Comparison of ENCODE assay signal across 12 cellular contexts in genomic region chr5:151215546-151215880, GRCh38. TPM values are rescaled to one million over a fixed set of nuclear protein-coding genes. Genes with fewer than 3 reads are reported as not detected.
A peak's percentile ranks its signal among the peaks of the same experiment; 100 is the strongest.
DNase-seq lines count a peak whose midpoint lies in the region; ATAC-seq and TF ChIP-seq lines count a peak whose summit lies in the region.
"Had no signal": no experiment of that assay in that cellular context is flagged by ENCODE, and none has a peak within 500 bp of the region (broad histone marks: within the 10 kb centered on the region; RNA-seq: fewer than 3 reads in every experiment).

No MANE protein-coding gene starts in this region.

- H3K36me3 Mint-ChIP-seq in activated CD4-positive, alpha-beta T cell treated with anti-CD3 and anti-CD28 coated beads, Interleukin-2, amount 10 ng/mL, durations not matched to agents 7 days and 5 days (ENCODE audit: low read depth) = peaks cover 81% of the 10 kb centered on the region
- peaks cover 7 to 20% (median 16%) of the 10 kb centered on the region in 3 donors for H3K36me3 Mint-ChIP-seq in immature natural killer cell
- H3K36me3 Mint-ChIP-seq in stimulated activated memory B cell treated with anti-CD40 and anti-IgM and Interleukin-4, amounts not matched to agents 10 μg/mL and 1 μg/mL and 100 μg/mL, for 72 hours = peaks cover 44% of the 10 kb centered on the region

- H3K4me3 ChIP-seq in Peyer's patch = no peak overlapping the region
- H3K4me3 ChIP-seq: HAP-1, MG63 had no signal

- no peak for DNase-seq in activated CD4-positive, alpha-beta T cell treated with anti-CD3 and anti-CD28 coated beads, Interleukin-2, amount 10 ng/mL, durations not matched to agents 7 days and 5 days
- DNase-seq in activated CD4-positive, alpha-beta T cell treated with anti-CD3 and anti-CD28 coated beads, Interleukin-2, amount 50 U/mL, for 48 hours = no peak
- DNase-seq in Peyer's patch (no peak), immature natural killer cell (no peak), DMS 273 (lab: John Stamatoyannopoulos, UW; ENCODE audit: unreplicated experiment) (no peak), NOMO-1 treated with DMSO at 0.1 percent for 48 hours (lab: John Stamatoyannopoulos, UW; ENCODE audit: unreplicated experiment) (no peak)
- no peak for DNase-seq in effector CD8-positive, alpha-beta T cell (lab: John Stamatoyannopoulos, UW)
- DNase-seq: kidney, MG63 had no signal

- H3K27ac Mint-ChIP-seq in activated CD4-positive, alpha-beta T cell treated with anti-CD3 and anti-CD28 coated beads, Interleukin-2, amount 10 ng/mL, durations not matched to agents 7 days and 5 days = peak overlapping the region; percentile 97
- peak overlapping the region; percentile 94 to 99 (median 98) for H3K27ac Mint-ChIP-seq in immature natural killer cell
- H3K27ac Mint-ChIP-seq in stimulated activated memory B cell treated with anti-CD40 and anti-IgM and Interleukin-4, amounts not matched to agents 10 μg/mL and 1 μg/mL and 100 μg/mL, for 72 hours = peak overlapping the region; percentile 89

- H3K27me3 Mint-ChIP-seq in activated CD4-positive, alpha-beta T cell treated with anti-CD3 and anti-CD28 coated beads, Interleukin-2, amount 10 ng/mL, durations not matched to agents 7 days and 5 days = no peaks in the 10 kb centered on the region
- H3K27me3 Mint-ChIP-seq in immature natural killer cell (ENCODE audit: low read depth in 3 of 3) = peaks cover 1 to 20% (median 7%) of the 10 kb centered on the region in 3 donors
- no peaks in the 10 kb centered on the region for H3K27me3 Mint-ChIP-seq in stimulated activated memory B cell treated with anti-CD40 and anti-IgM and Interleukin-4, amounts not matched to agents 10 μg/mL and 1 μg/mL and 100 μg/mL, for 72 hours

- peak overlapping the region; percentile 71 for H3K4me3 Mint-ChIP-seq in activated CD4-positive, alpha-beta T cell treated with anti-CD3 and anti-CD28 coated beads, Interleukin-2, amount 10 ng/mL, durations not matched to agents 7 days and 5 days
- H3K4me3 Mint-ChIP-seq in immature natural killer cell = peak overlapping the region; percentile 91 to 97 (median 94)
- peak overlapping the region; percentile 42 for H3K4me3 Mint-ChIP-seq in stimulated activated memory B cell treated with anti-CD40 and anti-IgM and Interleukin-4, amounts not matched to agents 10 μg/mL and 1 μg/mL and 100 μg/mL, for 72 hours

- no peak for TF ChIP-seq POLR2A in Peyer's patch (IDR thresholded peaks at IDR 0.05)

- CTCF ChIA-PET in activated CD4-positive, alpha-beta T cell treated with anti-CD3 and anti-CD28 coated beads, Interleukin-2, amount 10 ng/mL, durations not matched to agents 7 days and 5 days (lab: Charles Lee) = interaction anchor here (0.6 to 5.5 kb wide), 5 partner anchors 9 to 24 kb away, joined by 3 to 25 read pairs (median 4); partner anchors contain the start of gene CCDC69

- POLR2A ChIA-PET in activated CD4-positive, alpha-beta T cell treated with anti-CD3 and anti-CD28 coated beads, Interleukin-2, amount 10 ng/mL, durations not matched to agents 7 days and 5 days (lab: Charles Lee) = no interaction called here

- H3K9me3 ChIP-seq in Peyer's patch = no peaks in the 10 kb centered on the region
- H3K9me3 ChIP-seq: HAP-1, MG63, pancreas had no signal

- no peaks in the 10 kb centered on the region for H3K36me3 ChIP-seq in Peyer's patch
- H3K36me3 ChIP-seq: HAP-1, MG63, pancreas had no signal

- peaks cover 0 to 59% (median 40%) of the 10 kb centered on the region in 4 donors for H3K4me1 ChIP-seq in Peyer's patch

- peaks cover 90% of the 10 kb centered on the region for H3K4me1 Mint-ChIP-seq in activated CD4-positive, alpha-beta T cell treated with anti-CD3 and anti-CD28 coated beads, Interleukin-2, amount 10 ng/mL, durations not matched to agents 7 days and 5 days
- H3K4me1 Mint-ChIP-seq in immature natural killer cell = peaks cover 92 to 97% of the 10 kb centered on the region in 2 donors
- H3K4me1 Mint-ChIP-seq in stimulated activated memory B cell treated with anti-CD40 and anti-IgM and Interleukin-4, amounts not matched to agents 10 μg/mL and 1 μg/mL and 100 μg/mL, for 72 hours = peaks cover 91% of the 10 kb centered on the region

- TF ChIP-seq CTCF in Peyer's patch (IDR thresholded peaks at IDR 0.05) = no peak

- H3K9me3 Mint-ChIP-seq in activated CD4-positive, alpha-beta T cell treated with anti-CD3 and anti-CD28 coated beads, Interleukin-2, amount 10 ng/mL, durations not matched to agents 7 days and 5 days = no peaks in the 10 kb centered on the region
- no peaks in the 10 kb centered on the region for H3K9me3 Mint-ChIP-seq in immature natural killer cell
- H3K9me3 Mint-ChIP-seq in stimulated activated memory B cell treated with anti-CD40 and anti-IgM and Interleukin-4, amounts not matched to agents 10 μg/mL and 1 μg/mL and 100 μg/mL, for 72 hours = no peaks in the 10 kb centered on the region

- ATAC-seq in stimulated activated memory B cell treated with anti-CD40 and anti-IgM and Interleukin-4, amounts not matched to agents 10 μg/mL and 1 μg/mL and 100 μg/mL, for 72 hours = no peak

- peak overlapping the region; percentile 82 to 90 (median 84) for H3K27ac ChIP-seq in Peyer's patch

- no peaks in the 10 kb centered on the region for H3K27me3 ChIP-seq in Peyer's patch
- H3K27me3 ChIP-seq: MG63, pancreas had no signal

RNA-seq across cellular contexts. Expression of gene CCDC69, which starts 8.4 kb away (rescaled TPM):
- total RNA-seq in activated CD4-positive, alpha-beta T cell treated with anti-CD3 and anti-CD28 coated beads, Interleukin-2, amount 10 ng/mL, durations not matched to agents 7 days and 5 days = 10 to 100 TPM; 79.4 to 84.1 TPM
- total RNA-seq in Peyer's patch = 10 to 100 TPM; 15.8 to 86.6 (median 33.3) TPM
- polyA plus RNA-seq in immature natural killer cell = 100 to 1,000 TPM in 2 of 3 donors, 10 to 100 TPM in 1; 88.1 to 256 (median 149) TPM

RNA-seq across cellular contexts. Expression of gene GM2A, which starts 37.5 kb away (rescaled TPM):
- total RNA-seq in activated CD4-positive, alpha-beta T cell treated with anti-CD3 and anti-CD28 coated beads, Interleukin-2, amount 10 ng/mL, durations not matched to agents 7 days and 5 days = 10 to 100 TPM; 15.9 to 19.5 TPM
- total RNA-seq in Peyer's patch = 10 to 100 TPM; 15.1 to 27.2 (median 16.8) TPM
- polyA plus RNA-seq in immature natural killer cell = 1 to 10 TPM; 4.6 to 8.7 (median 5.2) TPM

RNA-seq across cellular contexts. Expression of gene ANXA6, which starts 57.9 kb away (rescaled TPM):
- 100 to 1,000 TPM; 494 to 508 TPM for total RNA-seq in activated CD4-positive, alpha-beta T cell treated with anti-CD3 and anti-CD28 coated beads, Interleukin-2, amount 10 ng/mL, durations not matched to agents 7 days and 5 days
- 100 to 1,000 TPM in 1 of 4 donors, 10 to 100 TPM in 3; 11.2 to 228 (median 30.1) TPM for total RNA-seq in Peyer's patch
- 100 to 1,000 TPM; 313 to 679 (median 395) TPM for polyA plus RNA-seq in immature natural killer cell

Comparison
In these comparisons a context has a peak if more than half of its experiments do, and no peak if none do; other contexts are left out.
1. H3K4me3 Mint-ChIP-seq: peak in every context shown above with its lines; median percentile 94 in immature natural killer cell; 71 in activated CD4-positive, alpha-beta T cell treated with anti-CD3 and anti-CD28 coated beads, Interleukin-2, amount 10 ng/mL, durations not matched to agents 7 days and 5 days; 42 in stimulated activated memory B cell treated with anti-CD40 and anti-IgM and Interleukin-4, amounts not matched to agents 10 μg/mL and 1 μg/mL and 100 μg/mL, for 72 hours.